8 cellular contexts compared by ENCODE assay signal in the genomic region with DNA sequence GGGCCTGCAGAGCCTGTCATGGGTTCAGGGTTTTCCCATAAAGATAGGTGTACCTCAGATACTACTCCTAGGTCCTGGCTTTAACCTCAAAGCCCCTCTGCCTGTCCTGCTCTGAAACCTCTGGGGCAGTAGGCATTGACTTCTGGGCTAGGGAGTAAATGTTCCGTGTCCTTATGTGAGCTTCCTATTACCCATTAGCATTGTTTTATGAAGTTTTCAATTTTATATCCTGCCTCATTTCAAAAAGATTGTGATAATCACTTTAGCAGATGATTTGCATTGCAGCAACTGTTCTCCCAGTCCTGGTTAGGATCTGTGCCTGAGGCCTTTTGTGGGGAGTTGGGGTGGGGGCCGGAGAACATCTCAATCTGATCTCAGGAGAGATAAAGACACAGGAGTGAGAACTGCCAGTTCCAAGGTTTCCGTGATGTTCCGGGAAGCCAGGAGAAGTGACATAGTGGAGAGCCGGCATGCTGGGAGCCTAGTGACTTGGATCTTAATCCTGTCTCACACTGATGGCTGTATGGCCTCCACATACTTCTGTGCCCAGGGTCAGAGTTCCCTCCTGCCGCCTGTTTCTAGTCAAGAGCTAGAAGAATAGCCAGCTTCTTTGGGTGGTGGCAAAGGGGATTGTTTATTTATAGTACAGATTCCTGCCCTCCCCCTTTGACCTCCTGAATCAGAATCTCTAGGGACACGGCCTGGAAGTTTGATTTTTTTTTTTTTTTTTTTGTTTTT. TPM values are rescaled to one million over a fixed set of nuclear protein-coding genes. Genes with fewer than 3 reads are reported as not detected.
DNase-seq lines count a peak whose midpoint lies in the region; ATAC-seq and TF ChIP-seq lines count a peak whose summit lies in the region.

No MANE protein-coding gene starts in this region.

- H3K9me3 Mint-ChIP-seq in neural progenitor cell: no peaks in the 10 kb centered on the region
- no peaks in the 10 kb centered on the region for H3K9me3 Mint-ChIP-seq in activated naive CD4-positive, alpha-beta T cell treated with anti-CD3 and anti-CD28 coated beads, Interleukin-2, amount 10 ng/mL, durations not matched to agents 7 days and 5 days

- H3K27ac Mint-ChIP-seq in neural progenitor cell: peak overlapping the region; percentile 59
- no peak overlapping the region for H3K27ac Mint-ChIP-seq in activated naive CD4-positive, alpha-beta T cell treated with anti-CD3 and anti-CD28 coated beads, Interleukin-2, amount 10 ng/mL, durations not matched to agents 7 days and 5 days

- peaks cover 79% of the 10 kb centered on the region for H3K79me2 ChIP-seq in neural progenitor cell (ENCODE audit: low read depth)

- peaks cover 19% of the 10 kb centered on the region for H3K36me3 ChIP-seq in SJCRH30
- H3K36me3 ChIP-seq in neural progenitor cell: peaks cover 23% of the 10 kb centered on the region

- peak overlapping the region; percentile 6; the same call in 1 of the 2 replicates for H3K27ac ChIP-seq in SJCRH30
- peak overlapping the region; percentile 18 for H3K27ac ChIP-seq in neural progenitor cell

- H2AFZ ChIP-seq in neural progenitor cell (replicated peaks): no peak overlapping the region

- no peak for TF ChIP-seq CTCF in AG10803 (conservative IDR thresholded peaks at IDR 0.05; ENCODE audit: low read length)
- no peak for TF ChIP-seq CTCF in foreskin fibroblast (IDR thresholded peaks at IDR 0.05; ENCODE audit: low read depth, low read length)
- no peak for TF ChIP-seq CTCF in neural progenitor cell (IDR thresholded peaks at IDR 0.05)

- no peaks in the 10 kb centered on the region for H3K27me3 Mint-ChIP-seq in neural progenitor cell (ENCODE audit: insufficient read depth, low read depth)
- H3K27me3 Mint-ChIP-seq in activated naive CD4-positive, alpha-beta T cell treated with anti-CD3 and anti-CD28 coated beads, Interleukin-2, amount 10 ng/mL, durations not matched to agents 7 days and 5 days: peaks cover 5% of the 10 kb centered on the region

- peak overlapping the region; percentile 15 for H3K4me2 ChIP-seq in neural progenitor cell

- ATAC-seq in HG03159 (IDR thresholded peaks at IDR 0.05; ENCODE audit: unreplicated experiment): no peak
- ATAC-seq in GM21529 (IDR thresholded peaks at IDR 0.05; ENCODE audit: unreplicated experiment): no peak

- CTCF ChIA-PET in activated naive CD4-positive, alpha-beta T cell treated with anti-CD3 and anti-CD28 coated beads, Interleukin-2, amount 10 ng/mL, durations not matched to agents 7 days and 5 days (lab: Charles Lee): no interaction called here

- H3K9me3 ChIP-seq in SJCRH30 (replicated peaks): no peaks in the 10 kb centered on the region
- H3K9me3 ChIP-seq in neural progenitor cell (ENCODE audit: low read depth): no peaks in the 10 kb centered on the region

- H3K9ac ChIP-seq in neural progenitor cell: no peak overlapping the region

- no peak overlapping the region for H3K4me3 ChIP-seq in AG10803 (ENCODE audit: low read length)
- H3K4me3 ChIP-seq in SJCRH30: no peak overlapping the region
- H3K4me3 ChIP-seq in foreskin fibroblast (ENCODE audit: low read depth in 1 of 2, low read length in 2 of 2): no peak overlapping the region
- no peak overlapping the region for H3K4me3 ChIP-seq in neural progenitor cell

- H3K4me1 ChIP-seq in SJCRH30 (peaks cover 16% of the 10 kb centered on the region), neural progenitor cell (peaks cover 32% of the 10 kb centered on the region)

- H3K4me3 Mint-ChIP-seq in neural progenitor cell: no peak overlapping the region
- H3K4me3 Mint-ChIP-seq in activated naive CD4-positive, alpha-beta T cell treated with anti-CD3 and anti-CD28 coated beads, Interleukin-2, amount 10 ng/mL, durations not matched to agents 7 days and 5 days: no peak overlapping the region

- H3K36me3 Mint-ChIP-seq in neural progenitor cell: peaks cover 36% of the 10 kb centered on the region
- no peaks in the 10 kb centered on the region for H3K36me3 Mint-ChIP-seq in activated naive CD4-positive, alpha-beta T cell treated with anti-CD3 and anti-CD28 coated beads, Interleukin-2, amount 10 ng/mL, durations not matched to agents 7 days and 5 days

- intact Hi-C loops in head of caudate nucleus (cut with DNase I): no loop called here

- H4K20me1 ChIP-seq in neural progenitor cell (ENCODE audit: low read depth): peaks cover 80% of the 10 kb centered on the region

- peaks cover 48% of the 10 kb centered on the region for H3K4me1 Mint-ChIP-seq in neural progenitor cell
- peaks cover 15% of the 10 kb centered on the region for H3K4me1 Mint-ChIP-seq in activated naive CD4-positive, alpha-beta T cell treated with anti-CD3 and anti-CD28 coated beads, Interleukin-2, amount 10 ng/mL, durations not matched to agents 7 days and 5 days

- peaks cover 55% of the 10 kb centered on the region for H3F3A ChIP-seq in neural progenitor cell (ENCODE audit: low read depth)

- DNase-seq in AG10803 (ENCODE audit: low read depth): peak; percentile 61
- DNase-seq in SJCRH30: peak; percentile 53 to 59
- DNase-seq in foreskin fibroblast: peak; percentile 74 to 77
- DNase-seq in neural progenitor cell (ENCODE audit: low spot score): peak; percentile 53
- no peak for DNase-seq in activated naive CD4-positive, alpha-beta T cell treated with anti-CD3 and anti-CD28 coated beads, Interleukin-2, amount 10 ng/mL, durations not matched to agents 7 days and 5 days
- DNase-seq in head of caudate nucleus: no peak

- no peaks in the 10 kb centered on the region for H3K27me3 ChIP-seq in SJCRH30
- no peaks in the 10 kb centered on the region for H3K27me3 ChIP-seq in neural progenitor cell

RNA-seq across cellular contexts. Expression of a gene that starts 10.6 kb away (rescaled TPM):
- 57.5 and 58.2 TPM in 2 replicates for total RNA-seq in SJCRH30 (2014; rRNA removed; shearing (Covaris generic))
- 614 and 623 TPM in 2 replicates for total RNA-seq in neural progenitor cell (ENCODE audit: low replicate concordance)

Comparison
In these comparisons a context has a peak if more than half of its experiments do, and no peak if none do; other contexts are left out.
1. DNase-seq: peak in AG10803 (single experiment), SJCRH30 (2 of 2), foreskin fibroblast (2 of 2) and neural progenitor cell (single experiment); none in activated naive CD4-positive, alpha-beta T cell treated with anti-CD3 and anti-CD28 coated beads, Interleukin-2, amount 10 ng/mL, durations not matched to agents 7 days and 5 days (single experiment) and head of caudate nucleus (0 of 42).
2. RNA of a gene that starts 10.6 kb away (total RNA-seq): 614 to 623 TPM in neural progenitor cell; 57.5 to 58.2 TPM in SJCRH30; every median in the first group is over 10 times any median in the second.